In genomic region chr12:128914908-128915563, GRCh38 we compare ENCODE assay signal across 9 cellular contexts.
A peak's percentile ranks its signal among the peaks of the same experiment; 100 is the strongest.
DNase-seq lines count a peak whose midpoint lies in the region; ATAC-seq and TF ChIP-seq lines count a peak whose summit lies in the region.
"Had no signal": no experiment of that assay in that cellular context is flagged by ENCODE, and none has a peak within 500 bp of the region (broad histone marks: within the 10 kb centered on the region; RNA-seq: fewer than 3 reads in every experiment).

No MANE protein-coding gene starts in this region.

- H2AFZ ChIP-seq in OCI-LY3 (ENCODE audit: low read depth, low read length): no peak overlapping the region

- no peaks in the 10 kb centered on the region for H3K79me2 ChIP-seq in OCI-LY3 (ENCODE audit: low read length)

- H3K9me3 ChIP-seq in OCI-LY3 (ENCODE audit: insufficient read depth, low read length): no peaks in the 10 kb centered on the region
- H3K9me3 ChIP-seq in Peyer's patch: no peaks in the 10 kb centered on the region

- H3K27ac ChIP-seq in OCI-LY3 (ENCODE audit: low read length) (no peak overlapping the region), Peyer's patch (no peak overlapping the region)
- H3K27ac ChIP-seq: 22Rv1 had no signal

- no peak overlapping the region for H3K4me3 ChIP-seq in OCI-LY3 (ENCODE audit: low read length)
- H3K4me3 ChIP-seq in Peyer's patch: no peak overlapping the region

- no peaks in the 10 kb centered on the region for H3K36me3 ChIP-seq in OCI-LY3 (replicated peaks; ENCODE audit: low read depth, low read length)
- H3K36me3 ChIP-seq in Peyer's patch: no peaks in the 10 kb centered on the region

- TF ChIP-seq CTCF in OCI-LY3 (IDR thresholded peaks at IDR 0.05; ENCODE audit: low read depth, low read length) (no peak), Peyer's patch (IDR thresholded peaks at IDR 0.05) (no peak)

- ATAC-seq in HG02763 (IDR thresholded peaks at IDR 0.05; ENCODE audit: unreplicated experiment): peak; percentile 83

- H4K20me1 ChIP-seq in OCI-LY3 (ENCODE audit: insufficient read depth, low read length): no peaks in the 10 kb centered on the region

- no peak for TF ChIP-seq POLR2A in Peyer's patch (IDR thresholded peaks at IDR 0.05)

- H3K4me2 ChIP-seq in OCI-LY3 (ENCODE audit: low read length): peak overlapping the region; percentile 8

- H3K9ac ChIP-seq in OCI-LY3 (ENCODE audit: low read length): no peak overlapping the region

- peaks cover 28% of the 10 kb centered on the region for H3K4me1 ChIP-seq in OCI-LY3 (ENCODE audit: low read length)
- H3K4me1 ChIP-seq in Peyer's patch: no peaks in the 10 kb centered on the region

- H3K27me3 ChIP-seq in OCI-LY3 (ENCODE audit: low read depth, low read length) (peaks cover 44% of the 10 kb centered on the region), Peyer's patch (no peaks in the 10 kb centered on the region)

- peak; percentile 2 for DNase-seq in activated CD4-positive, CD25-positive, alpha-beta regulatory T cell treated with anti-CD3 and anti-CD28 coated beads, Interleukin-2, amount 50 U/mL, for 16 hours (ENCODE audit: low read depth, low spot score)
- DNase-seq in activated CD4-positive, CD25-positive, alpha-beta regulatory T cell (lab: John Stamatoyannopoulos, UW): no peak
- DNase-seq in stimulated activated CD4-positive, alpha-beta T cell treated with anti-CD3 and anti-CD28 coated beads, Interleukin-4, amount 100 ng/mL, for 24 hours: peak; percentile 20
- DNase-seq in NCI-H526 (lab: John Stamatoyannopoulos, UW): no peak
- no peak for DNase-seq in Peyer's patch
- DNase-seq in hepatic stellate cell (ENCODE audit: low spot score): no peak

Comparison
In these comparisons a context has a peak if more than half of its experiments do, and no peak if none do; other contexts are left out.
1. DNase-seq: peak in activated CD4-positive, CD25-positive, alpha-beta regulatory T cell treated with anti-CD3 and anti-CD28 coated beads, Interleukin-2, amount 50 U/mL, for 16 hours (single experiment) and stimulated activated CD4-positive, alpha-beta T cell treated with anti-CD3 and anti-CD28 coated beads, Interleukin-4, amount 100 ng/mL, for 24 hours (single experiment); none in activated CD4-positive, CD25-positive, alpha-beta regulatory T cell (0 of 4), NCI-H526 (0 of 2), Peyer's patch (0 of 3) and hepatic stellate cell (single experiment).